Comparison of ENCODE assay signal across 8 cellular contexts in genomic region chr19:39435499-39436349, GRCh38. TPM values are rescaled to one million over a fixed set of nuclear protein-coding genes. Genes with fewer than 3 reads are reported as not detected.
DNase-seq lines count a peak whose midpoint lies in the region; ATAC-seq and TF ChIP-seq lines count a peak whose summit lies in the region.

Gene RPS16, minus strand, starts transcription at chr19:39435949. Its CDS starts 54 bp downstream, at chr19:39435895.

- H3K27ac ChIP-seq in parathyroid adenoma (peak within 1 kb of the TSS; percentile 91), tibial artery (peak within 1 kb of the TSS; percentile 81 to 90)

- H2AFZ ChIP-seq in parathyroid adenoma, result peak within 1 kb of the TSS; percentile 98

- H3K27me3 ChIP-seq in parathyroid adenoma (ENCODE audit: control insufficient read depth, insufficient read depth, low read length), result no peaks in the 10 kb centered on the region
- no peaks in the 10 kb centered on the region for H3K27me3 ChIP-seq in tibial artery

- H3K9me3 ChIP-seq in parathyroid adenoma (ENCODE audit: control insufficient read depth, low read length) (no peaks in the 10 kb centered on the region), tibial artery (no peaks in the 10 kb centered on the region)

- peak within 1 kb of the TSS; percentile 83 for H3K9ac ChIP-seq in parathyroid adenoma

- peaks cover 22% of the 10 kb centered on the region for H3K79me2 ChIP-seq in parathyroid adenoma

- DNase-seq in GM12865 (ENCODE audit: low read depth), result peak; percentile 99
- peak; percentile 98 for DNase-seq in NCI-H1436 (lab: John Stamatoyannopoulos, UW)
- DNase-seq in SW480 (ENCODE audit: low spot score), result peak; percentile 99
- peak; percentile 99 for DNase-seq in activated naive CD8-positive, alpha-beta T cell treated with anti-CD3 and anti-CD28 coated beads, Interleukin-2, amount 50 U/mL, for 16 hours (ENCODE audit: low read depth, low spot score)
- DNase-seq in Right ventricle myocardium inferior (ENCODE audit: missing footprints), result peak; percentile 99
- peak; percentile 98 to 99 for DNase-seq in tibial artery

- no peak for TF ChIP-seq CTCF in GM12865 (IDR thresholded peaks at IDR 0.05; ENCODE audit: insufficient read depth, low read depth, low read length, missing control alignments)
- no peak for TF ChIP-seq CTCF in parathyroid adenoma (IDR thresholded peaks at IDR 0.05)
- TF ChIP-seq CTCF in tibial artery (IDR thresholded peaks at IDR 0.05), result no peak

- H3K4me3 ChIP-seq in GM12865 (ENCODE audit: low read depth, low read length) (peak within 1 kb of the TSS; percentile 95), parathyroid adenoma (ENCODE audit: low read depth, low read length) (peak within 1 kb of the TSS; percentile 100), tibial artery (peak within 1 kb of the TSS; percentile 84 to 85)

- intact Hi-C loops in Right ventricle myocardium inferior (cut with DNase I), result loop anchor here (1.0 to 2.0 kb wide), 2 partner anchors 10 to 23 kb away; partner anchors contain the start of genes PLEKHG2 and SUPT5H
- intact Hi-C loops in tibial artery (cut with DNase I; ENCODE audit: low total_unique reads), result no loop called here

- peak within 1 kb of the TSS; percentile 99 for H3K4me2 ChIP-seq in parathyroid adenoma (ENCODE audit: low read length)

- ATAC-seq in HG02763 (IDR thresholded peaks at IDR 0.05; ENCODE audit: unreplicated experiment) (peak; percentile 80), Right ventricle myocardium inferior (peak; percentile 99)

- H3K36me3 ChIP-seq in parathyroid adenoma (ENCODE audit: control insufficient read depth, insufficient read depth, low read length) (no peaks in the 10 kb centered on the region), tibial artery (peaks cover 24 to 36% (median 35%) of the 10 kb centered on the region in 3 donors)

- H3K4me1 ChIP-seq in parathyroid adenoma (peaks cover 8% of the 10 kb centered on the region), tibial artery (peaks cover 0 to 29% (median 24%) of the 10 kb centered on the region in 4 donors)

RNA-seq across cellular contexts. Expression of gene RPS16, which starts in this region (rescaled TPM):
- total RNA-seq in Right ventricle myocardium inferior, result 1,258 TPM

Comparison
In these comparisons a context has a peak if more than half of its experiments do, and no peak if none do; other contexts are left out.
1. Peak in every context shown above with its lines: DNase-seq, ATAC-seq, H3K4me3 ChIP-seq and H3K27ac ChIP-seq.